In the genomic region with DNA sequence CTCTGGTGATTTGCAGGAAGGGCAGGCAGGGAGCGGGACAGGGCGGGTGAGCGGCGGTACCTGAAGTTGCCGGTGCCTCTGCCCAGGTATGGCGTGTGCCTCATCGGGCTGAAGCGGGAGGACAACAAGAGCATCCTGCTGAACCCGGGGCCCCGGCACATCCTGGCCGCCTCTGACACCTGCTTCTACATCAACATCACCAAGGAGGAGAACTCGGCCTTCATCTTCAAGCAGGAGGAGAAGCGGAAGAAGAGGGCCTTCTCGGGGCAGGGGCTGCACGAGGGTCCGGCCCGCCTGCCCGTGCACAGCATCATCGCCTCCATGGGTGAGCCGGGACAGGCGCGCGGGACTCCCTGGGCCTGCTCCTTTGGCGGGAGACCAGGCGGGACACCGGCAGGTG, we compare ENCODE assay signal across 34 cellular contexts.
DNase-seq lines count a peak whose midpoint lies in the region; TF ChIP-seq lines count a peak whose summit lies in the region.
"Had no signal": no experiment of that assay in that cellular context is flagged by ENCODE, and none has a peak within 500 bp of the region (broad histone marks: within the 10 kb centered on the region; RNA-seq: fewer than 3 reads in every experiment).

No MANE protein-coding gene starts in this region.

- H3K27ac ChIP-seq in neuronal stem cell (replicated peaks; ENCODE audit: low read length) = no peak overlapping the region
- H3K27ac ChIP-seq: 22Rv1; A549; BLaER1; BLaER1 treated with 17β-estradiol and CSF1 and Interleukin-3, amounts not matched to agents 10 nM and 100 nM; C4-2B had no signal

- H3K36me3 ChIP-seq in H7 (replicated peaks; ENCODE audit: control insufficient read depth, insufficient read depth, low read length) (no peaks in the 10 kb centered on the region), neuronal stem cell (replicated peaks in 1 of 2; ENCODE audit: control insufficient read depth in 2 of 2, insufficient read depth in 2 of 2, low read length in 2 of 2) (no peaks in the 10 kb centered on the region)
- H3K36me3 ChIP-seq: BLaER1; BLaER1 treated with 17β-estradiol and CSF1 and Interleukin-3, amounts not matched to agents 10 nM and 100 nM had no signal

- peak overlapping the region; percentile 80 for H3K23ac ChIP-seq in neuronal stem cell (ENCODE audit: low read depth, low read length, poor library complexity)

- H3K9me3 ChIP-seq in neuronal stem cell (replicated peaks in 1 of 2; ENCODE audit: control insufficient read depth in 2 of 2, insufficient read depth in 1 of 2, low read depth in 1 of 2, low read length in 2 of 2) = peaks cover 7 to 8% of the 10 kb centered on the region in 2 donors
- H3K9me3 ChIP-seq: BE2C had no signal

- no peak overlapping the region for H3K4me3 ChIP-seq in H7 (ENCODE audit: insufficient read depth, low read depth, low read length)
- H3K4me3 ChIP-seq in neuronal stem cell (ENCODE audit: low read length in 2 of 2) = no peak overlapping the region
- H3K4me3 ChIP-seq: A549; BLaER1; BLaER1 treated with 17β-estradiol and CSF1 and Interleukin-3, amounts not matched to agents 10 nM and 100 nM had no signal

- H3K4me2 ChIP-seq in neuronal stem cell (ENCODE audit: insufficient read depth, low read length, poor library complexity, severe bottlenecking) = no peak overlapping the region
- H3K4me2 ChIP-seq: BLaER1; BLaER1 treated with 17β-estradiol and CSF1 and Interleukin-3, amounts not matched to agents 10 nM and 100 nM had no signal

- no peaks in the 10 kb centered on the region for H3K36me3 Mint-ChIP-seq in MCF 10A (ENCODE audit: insufficient read depth, unreplicated experiment)
- H3K36me3 Mint-ChIP-seq: CD14-positive monocyte; CD4-positive, alpha-beta memory T cell; CD4-positive, CD25-positive, alpha-beta regulatory T cell; CD8-positive, alpha-beta memory T cell; CD8-positive, alpha-beta T cell had no signal

- H2BK5ac ChIP-seq in neuronal stem cell (ENCODE audit: low read length) = no peak overlapping the region

- H2BK12ac ChIP-seq in neuronal stem cell (ENCODE audit: low read length) = peak overlapping the region; percentile 94

- no TSS peak for BruUV-seq in MCF 10A (replicated peaks; lab: Mats Ljungman, UMichigan)

- DNase-seq in DMS53 (lab: John Stamatoyannopoulos, UW) (peak; percentile 46), DMS53 treated with DMSO at 0.1 percent for 48 hours (lab: John Stamatoyannopoulos, UW; ENCODE audit: unreplicated experiment) (no peak), COLO668 (lab: John Stamatoyannopoulos, UW; ENCODE audit: unreplicated experiment) (peak; percentile 17), H7 (peak; percentile 67), neuronal stem cell (ENCODE audit: low spot score) (no peak), MCF 10A (ENCODE audit: unreplicated experiment) (no peak), AG20443 (ENCODE audit: low spot score) (no peak)
- no peak for DNase-seq in activated naive CD4-positive, alpha-beta T cell treated with Interleukin-2 at 50 U/mL for 16 hours
- DNase-seq: 8988T; ACHN; AML-193; BE2C; C1 segment of cervical spinal cord; Caco-2; Calu3; CD4-positive, alpha-beta T cell; CD4-positive, CD25-positive, alpha-beta regulatory T cell; CD8-positive, alpha-beta memory T cell; CD8-positive, alpha-beta T cell; COR-L47; DMS 273 treated with DMSO at 0.1 percent for 48 hours; DMS79; DMS79 treated with DMSO at 0.1 percent for 48 hours; DND-41; EL; GDM1 had no signal

- peaks cover 11% of the 10 kb centered on the region for H3K79me1 ChIP-seq in neuronal stem cell (ENCODE audit: low read depth, low read length)

- peak overlapping the region; percentile 71 for H3K18ac ChIP-seq in neuronal stem cell (ENCODE audit: low read length)

- WGBS in neuronal stem cell (ENCODE audit: extremely low coverage in 2 of 2, insufficient read length in 2 of 2, insufficient replicate concordance in 1 of 2), 2 donors = no CpG with 5 or more reads among the region's 26 CpGs

- H2BK120ac ChIP-seq in neuronal stem cell (ENCODE audit: low read depth, low read length) = no peak overlapping the region

- H2AFZ ChIP-seq in neuronal stem cell (ENCODE audit: low read length) = no peak overlapping the region

- H3K4ac ChIP-seq in neuronal stem cell (ENCODE audit: low read length) = no peak overlapping the region

- intact Hi-C loops in MCF 10A (cut with micrococcal nuclease) = no loop called here

- peak overlapping the region; percentile 43 for H4K8ac ChIP-seq in neuronal stem cell (ENCODE audit: low read depth, low read length)

- H3K14ac ChIP-seq in neuronal stem cell (ENCODE audit: low read length) = peak overlapping the region; percentile 14

- CTCF ChIA-PET in MCF 10A (lab: Yijun Ruan, JAX) = no interaction called here

- POLR2A ChIA-PET in MCF 10A (lab: Yijun Ruan, JAX) = no interaction called here

- no peaks in the 10 kb centered on the region for H3K27me3 ChIP-seq in H7 (ENCODE audit: control insufficient read depth, insufficient read depth, low read length)
- H3K27me3 ChIP-seq in neuronal stem cell (ENCODE audit: control insufficient read depth in 3 of 3, insufficient read depth in 3 of 3, low read depth in 1 of 3, low read length in 3 of 3) = peaks cover 0 to 3% (median 0%) of the 10 kb centered on the region in 3 experiments
- H3K27me3 ChIP-seq: BE2C; BLaER1; BLaER1 treated with 17β-estradiol and CSF1 and Interleukin-3, amounts not matched to agents 10 nM and 100 nM had no signal

- H3K4me3 Mint-ChIP-seq in MCF 10A (ENCODE audit: unreplicated experiment) = no peak overlapping the region
- H3K4me3 Mint-ChIP-seq: B cell; CD14-positive monocyte; CD4-positive, alpha-beta memory T cell; CD4-positive, alpha-beta T cell; CD4-positive, CD25-positive, alpha-beta regulatory T cell; CD8-positive, alpha-beta memory T cell; CD8-positive, alpha-beta T cell had no signal

- peak overlapping the region; percentile 17 for H2BK15ac ChIP-seq in neuronal stem cell (ENCODE audit: low read length)

- H2AK5ac ChIP-seq in neuronal stem cell (ENCODE audit: low read depth, low read length) = peak overlapping the region; percentile 37

- H3K9ac ChIP-seq in neuronal stem cell (ENCODE audit: low read depth, low read length, poor library complexity) = no peak overlapping the region
- H3K9ac ChIP-seq: BLaER1; BLaER1 treated with 17β-estradiol and CSF1 and Interleukin-3, amounts not matched to agents 10 nM and 100 nM had no signal

- no peak overlapping the region for H4K91ac ChIP-seq in neuronal stem cell (ENCODE audit: low read depth, low read length, poor library complexity)

- H3K4me1 Mint-ChIP-seq in MCF 10A (ENCODE audit: insufficient read depth, unreplicated experiment) = no peaks in the 10 kb centered on the region
- H3K4me1 Mint-ChIP-seq: B cell; CD14-positive monocyte; CD4-positive, alpha-beta memory T cell; CD4-positive, CD25-positive, alpha-beta regulatory T cell; CD8-positive, alpha-beta memory T cell had no signal

- peaks cover 0 to 16% of the 10 kb centered on the region in 2 donors for H3K4me1 ChIP-seq in neuronal stem cell (ENCODE audit: control insufficient read depth in 2 of 2, insufficient read depth in 1 of 2, low read depth in 1 of 2, low read length in 2 of 2)
- H3K4me1 ChIP-seq: A549; BE2C; BLaER1; BLaER1 treated with 17β-estradiol and CSF1 and Interleukin-3, amounts not matched to agents 10 nM and 100 nM; Caco-2 had no signal

- no peak for TF ChIP-seq CTCF in MCF 10A (IDR thresholded peaks at IDR 0.05; ENCODE audit: unreplicated experiment)

- H3K9me3 Mint-ChIP-seq in MCF 10A (ENCODE audit: unreplicated experiment) = no peaks in the 10 kb centered on the region
- H3K9me3 Mint-ChIP-seq: CD4-positive, alpha-beta T cell had no signal

- H3K27ac Mint-ChIP-seq in MCF 10A (ENCODE audit: low read depth, unreplicated experiment) = no peak overlapping the region
- H3K27ac Mint-ChIP-seq: B cell; CD14-positive monocyte; CD4-positive, alpha-beta memory T cell; CD4-positive, alpha-beta T cell; CD4-positive, CD25-positive, alpha-beta regulatory T cell; CD8-positive, alpha-beta memory T cell; CD8-positive, alpha-beta T cell had no signal

- no peaks in the 10 kb centered on the region for H3K27me3 Mint-ChIP-seq in MCF 10A (ENCODE audit: insufficient read depth, unreplicated experiment)
- H3K27me3 Mint-ChIP-seq: CD4-positive, alpha-beta T cell; CD4-positive, CD25-positive, alpha-beta regulatory T cell had no signal

Comparison
In these comparisons a context has a peak if more than half of its experiments do, and no peak if none do; other contexts are left out.
1. DNase-seq: peak in DMS53 (single experiment), COLO668 (single experiment) and H7 (single experiment); none in DMS53 treated with DMSO at 0.1 percent for 48 hours (single experiment), neuronal stem cell (single experiment), MCF 10A (single experiment), AG20443 (single experiment) and activated naive CD4-positive, alpha-beta T cell treated with Interleukin-2 at 50 U/mL for 16 hours (single experiment).